Comparison of ENCODE assay signal across 28 cellular contexts in the genomic region with DNA sequence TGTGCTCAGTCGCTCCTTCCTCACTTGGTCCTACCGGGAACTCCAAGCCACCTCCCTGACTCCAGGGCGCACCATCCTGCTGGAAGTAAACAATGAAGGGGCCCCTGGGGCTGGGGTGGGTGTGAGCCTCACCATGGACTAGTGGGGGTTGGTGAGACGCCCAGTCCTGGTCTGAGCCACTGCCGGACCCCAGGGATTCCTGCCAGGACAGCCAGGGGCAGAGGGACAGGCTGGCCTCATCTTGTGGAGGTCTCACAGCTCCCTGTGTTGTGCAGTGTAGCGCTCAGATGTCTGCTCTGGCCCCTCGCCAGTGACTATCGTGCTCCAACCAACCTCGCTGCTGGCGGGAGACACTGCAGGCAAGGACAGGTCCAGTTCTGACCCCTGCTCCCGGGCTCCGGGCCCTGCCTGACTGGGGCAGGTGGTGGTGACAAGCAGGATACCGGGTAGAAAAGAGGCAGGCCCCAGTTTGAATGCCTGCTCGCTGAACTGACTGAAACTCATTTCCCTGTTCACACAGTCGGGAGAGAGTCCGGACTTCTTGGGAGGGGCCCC.
"Had no signal": no experiment of that assay in that cellular context is flagged by ENCODE, and none has a peak within 500 bp of the region (broad histone marks: within the 10 kb centered on the region; RNA-seq: fewer than 3 reads in every experiment).

No MANE protein-coding gene starts in this region.

- H3K9me3 Mint-ChIP-seq: activated CD4-positive, alpha-beta memory T cell treated with anti-CD3 and anti-CD28 coated beads for 36 hours; activated CD4-positive, alpha-beta T cell treated with anti-CD3 and anti-CD28 coated beads, Interleukin-2, amount 10 ng/mL, durations not matched to agents 24 days and 14 days; activated naive CD4-positive, alpha-beta T cell treated with anti-CD3 and anti-CD28 coated beads, Interleukin-2, amount 50 U/mL, for 72 hours; activated T-cell treated with anti-CD3 and anti-CD28 coated beads, Interleukin-2, amount 50 U/mL, for 24 hours; stimulated activated naive B cell treated with anti-CD40 and anti-IgM and Interleukin-4, amounts not matched to agents 10 μg/mL and 1 μg/mL and 100 μg/mL, for 72 hours had no signal

- H3K4me3 ChIP-seq: colonic mucosa, esophagus squamous epithelium, left ventricle myocardium inferior, ovary, prostate gland, sigmoid colon, stomach, thyroid gland, upper lobe of left lung had no signal

- ATAC-seq: activated naive CD4-positive, alpha-beta T cell treated with anti-CD3 and anti-CD28 coated beads, Interleukin-2, amount 50 U/mL, for 72 hours; stimulated activated naive B cell treated with anti-CD40 and anti-IgM and Interleukin-4, amounts not matched to agents 10 μg/mL and 1 μg/mL and 100 μg/mL, for 72 hours had no signal

- H3K9me3 ChIP-seq: colonic mucosa, esophagus squamous epithelium, left ventricle myocardium inferior, ovary, prostate gland, sigmoid colon, stomach, thyroid gland, upper lobe of left lung had no signal

- H3K36me3 Mint-ChIP-seq: activated CD4-positive, alpha-beta memory T cell treated with anti-CD3 and anti-CD28 coated beads for 36 hours; activated naive CD4-positive, alpha-beta T cell treated with anti-CD3 and anti-CD28 coated beads, Interleukin-2, amount 50 U/mL, for 72 hours; mesothelial cell of epicardium; naive B cell; stimulated activated naive B cell treated with anti-CD40 and anti-IgM and Interleukin-4, amounts not matched to agents 10 μg/mL and 1 μg/mL and 100 μg/mL, for 72 hours had no signal

- H3K4me1 ChIP-seq: colonic mucosa, esophagus squamous epithelium, left ventricle myocardium inferior, prostate gland, stomach, thyroid gland, upper lobe of left lung had no signal

- DNase-seq: activated CD4-positive, alpha-beta memory T cell treated with anti-CD3 and anti-CD28 coated beads for 36 hours; activated CD4-positive, alpha-beta T cell treated with anti-CD3 and anti-CD28 coated beads, Interleukin-2, amount 10 ng/mL, durations not matched to agents 24 days and 14 days; activated CD4-positive, CD25-positive, alpha-beta regulatory T cell treated with anti-CD3 and anti-CD28 coated beads, Interleukin-2, amount 50 U/mL, for 72 hours; activated CD8-positive, alpha-beta memory T cell treated with anti-CD3 and anti-CD28 coated beads, Interleukin-2, amount 50 U/mL, for 4 hours; activated naive CD4-positive, alpha-beta T cell; activated T-cell treated with anti-CD3 and anti-CD28 coated beads, Interleukin-2, amount 50 U/mL, for 24 hours; cerebellar nuclear complex; colonic mucosa; effector CD8-positive, alpha-beta T cell; esophagus squamous epithelium; foreskin melanocyte; left ventricle myocardium inferior; naive B cell; nephron progenitor cell; retina; sigmoid colon; small intestine; stimulated activated CD4-positive, alpha-beta T cell treated with anti-CD3 and anti-CD28 coated beads, Interleukin-1b, Interleukin-23, amount 100 ng/mL, for 48 hours; stimulated activated naive B cell treated with anti-CD40 and anti-IgM and Interleukin-4, amounts not matched to agents 10 μg/mL and 1 μg/mL and 100 μg/mL, for 72 hours; stomach; T-helper 2 cell; thyroid gland; upper lobe of left lung had no signal

- H3K36me3 ChIP-seq: colonic mucosa, esophagus squamous epithelium, left ventricle myocardium inferior, ovary, prostate gland, sigmoid colon, stomach, thyroid gland, upper lobe of left lung had no signal

- H3K27me3 ChIP-seq: colonic mucosa, ovary, thyroid gland, upper lobe of left lung had no signal

- H3K4me1 Mint-ChIP-seq: activated CD4-positive, alpha-beta T cell treated with anti-CD3 and anti-CD28 coated beads, Interleukin-2, amount 10 ng/mL, durations not matched to agents 24 days and 14 days; mesothelial cell of epicardium; naive B cell; stimulated activated naive B cell treated with anti-CD40 and anti-IgM and Interleukin-4, amounts not matched to agents 10 μg/mL and 1 μg/mL and 100 μg/mL, for 72 hours had no signal

- H3K27ac ChIP-seq: colonic mucosa, epithelial cell of prostate, esophagus squamous epithelium, left ventricle myocardium inferior, ovary, prostate gland, sigmoid colon, stomach, thyroid gland, upper lobe of left lung had no signal

- H3K27me3 Mint-ChIP-seq: activated CD4-positive, alpha-beta memory T cell treated with anti-CD3 and anti-CD28 coated beads for 36 hours; activated CD4-positive, alpha-beta T cell treated with anti-CD3 and anti-CD28 coated beads, Interleukin-2, amount 10 ng/mL, durations not matched to agents 24 days and 14 days; activated T-cell treated with anti-CD3 and anti-CD28 coated beads, Interleukin-2, amount 50 U/mL, for 24 hours; naive B cell had no signal

- H3K4me3 Mint-ChIP-seq: activated CD4-positive, alpha-beta memory T cell treated with anti-CD3 and anti-CD28 coated beads for 36 hours; activated CD4-positive, alpha-beta T cell treated with anti-CD3 and anti-CD28 coated beads, Interleukin-2, amount 10 ng/mL, durations not matched to agents 24 days and 14 days; activated T-cell treated with anti-CD3 and anti-CD28 coated beads, Interleukin-2, amount 50 U/mL, for 24 hours; mesothelial cell of epicardium; naive B cell; nephron progenitor cell; stimulated activated naive B cell treated with anti-CD40 and anti-IgM and Interleukin-4, amounts not matched to agents 10 μg/mL and 1 μg/mL and 100 μg/mL, for 72 hours had no signal

- H3K27ac Mint-ChIP-seq: activated CD4-positive, alpha-beta memory T cell treated with anti-CD3 and anti-CD28 coated beads for 36 hours; activated CD4-positive, alpha-beta T cell treated with anti-CD3 and anti-CD28 coated beads, Interleukin-2, amount 10 ng/mL, durations not matched to agents 24 days and 14 days; activated naive CD4-positive, alpha-beta T cell treated with anti-CD3 and anti-CD28 coated beads, Interleukin-2, amount 50 U/mL, for 72 hours; activated T-cell treated with anti-CD3 and anti-CD28 coated beads, Interleukin-2, amount 50 U/mL, for 24 hours; mesothelial cell of epicardium; naive B cell; nephron progenitor cell; stimulated activated naive B cell treated with anti-CD40 and anti-IgM and Interleukin-4, amounts not matched to agents 10 μg/mL and 1 μg/mL and 100 μg/mL, for 72 hours had no signal
